14 cellular contexts compared by ENCODE assay signal in the genomic region with DNA sequence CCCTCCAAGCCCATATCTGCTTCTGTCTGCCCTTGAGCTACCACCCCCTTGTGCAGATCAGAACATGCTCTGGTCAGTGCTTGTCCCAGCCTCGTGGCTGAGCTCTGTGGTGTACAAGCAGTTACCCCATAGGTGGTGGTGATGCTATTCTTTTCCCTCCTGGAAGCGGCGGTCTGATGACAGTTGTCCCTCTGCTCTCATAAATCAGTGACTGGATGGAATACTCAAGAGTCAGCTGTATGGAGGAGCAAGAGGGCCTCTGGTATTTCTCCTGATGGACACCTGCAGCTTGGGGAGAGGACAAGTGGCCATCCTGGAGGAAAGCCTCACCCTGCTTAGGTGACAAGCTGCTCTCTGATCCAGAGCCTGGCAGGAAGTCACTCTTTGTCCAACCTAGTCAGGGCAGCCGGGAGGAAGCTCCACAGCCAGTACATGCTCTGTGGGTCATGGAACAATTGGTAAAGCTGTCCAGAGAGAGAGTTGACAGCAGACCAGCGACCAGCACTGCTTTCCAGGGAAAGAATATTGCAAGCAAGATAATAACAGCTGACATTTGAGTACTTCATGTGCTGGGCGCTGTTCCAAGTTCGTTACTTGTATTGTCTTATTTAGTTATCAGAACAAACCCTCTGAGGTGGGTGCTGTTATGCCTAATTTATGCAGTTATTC. TPM values are rescaled to one million over a fixed set of nuclear protein-coding genes. Genes with fewer than 3 reads are reported as not detected.
DNase-seq lines count a peak whose midpoint lies in the region; ATAC-seq and TF ChIP-seq lines count a peak whose summit lies in the region.
"Had no signal": no experiment of that assay in that cellular context is flagged by ENCODE, and none has a peak within 500 bp of the region (broad histone marks: within the 10 kb centered on the region; RNA-seq: fewer than 3 reads in every experiment).

No MANE protein-coding gene starts in this region.

- H3K9me3 ChIP-seq in adrenal gland (replicated peaks in 1 of 3): no peaks in the 10 kb centered on the region
- H3K9me3 ChIP-seq: Caco-2 had no signal

- peaks cover 0 to 4% of the 10 kb centered on the region in 2 donors for H3K4me1 ChIP-seq in adrenal gland (replicated peaks in 1 of 2)

- no peak for TF ChIP-seq POLR2A in adrenal gland (IDR thresholded peaks at IDR 0.05)

- 74 to 85% (median 78%) methylated on average over 7 of the region's 7 CpGs for WGBS in adrenal gland, 4 donors

- peak; percentile 12 for DNase-seq in NCI-H1105 (lab: John Stamatoyannopoulos, UW)
- peak in 6 of 7 donors; percentile 16 to 85 (median 38) for DNase-seq in adrenal gland
- peak; percentile 63 for DNase-seq in left ventricle myocardium superior
- no peak for DNase-seq in NAMALWA (ENCODE audit: low spot score)
- no peak for DNase-seq in GM10266 (ENCODE audit: extremely low spot score)
- DNase-seq in activated gamma-delta T cell treated with Interleukin-2 at 50 U/mL for 16 hours: no peak
- DNase-seq: activated CD4-positive, CD25-positive, alpha-beta regulatory T cell treated with anti-CD3 and anti-CD28 coated beads, Interleukin-2, amount 50 U/mL, for 72 hours; Caco-2; naive B cell; posterior cingulate gyrus; RPMI8226; T-helper 1 cell had no signal

- intact Hi-C loops in adrenal gland (cut with DNase I) (no loop called here), left ventricle myocardium superior (cut with micrococcal nuclease) (no loop called here)

- H3K4me3 ChIP-seq in adrenal gland: no peak overlapping the region

- ATAC-seq in left ventricle myocardium superior: peak; percentile 96
- ATAC-seq in GM19467 (IDR thresholded peaks at IDR 0.05; ENCODE audit: unreplicated experiment): no peak

- no peaks in the 10 kb centered on the region for H3K27me3 ChIP-seq in adrenal gland

- H3K27ac ChIP-seq in C4-2B (peak overlapping the region; percentile 16), adrenal gland (peak overlapping the region in 1 of 5 donors; percentile 17)

- TF ChIP-seq CTCF in C4-2B (conservative IDR thresholded peaks at IDR 0.05): no peak
- no peak for TF ChIP-seq CTCF in adrenal gland (IDR thresholded peaks at IDR 0.05)
- TF ChIP-seq CTCF in GM10266 (IDR thresholded peaks at IDR 0.05; ENCODE audit: control insufficient read depth, insufficient read depth, low read depth, missing control alignments): no peak

- H3K36me3 ChIP-seq in adrenal gland (replicated peaks in 1 of 2): no peaks in the 10 kb centered on the region

RNA-seq across cellular contexts. Expression of gene SCAND1, which starts 47.2 kb away (rescaled TPM):
- total RNA-seq in adrenal gland (100 to 1,000 TPM in 6 of 8 donors, 10 to 100 TPM in 2; 88.2 to 191 (median 145) TPM), left ventricle myocardium superior (41.5 TPM)
- 100 to 1,000 TPM in 2 of 3 donors, under 1 TPM in 1; 0.64 to 540 (median 534) TPM for polyA plus RNA-seq in adrenal gland

Comparison
In these comparisons a context has a peak if more than half of its experiments do, and no peak if none do; other contexts are left out.
1. DNase-seq: peak in NCI-H1105 (single experiment), adrenal gland (6 of 7) and left ventricle myocardium superior (single experiment); none in NAMALWA (single experiment), GM10266 (single experiment) and activated gamma-delta T cell treated with Interleukin-2 at 50 U/mL for 16 hours (single experiment).